In genomic region chr14:43503508-43503907, GRCh38 we compare ENCODE assay signal across 16 cellular contexts.
DNase-seq lines count a peak whose midpoint lies in the region; TF ChIP-seq lines count a peak whose summit lies in the region.
"Had no signal": no experiment of that assay in that cellular context is flagged by ENCODE, and none has a peak within 500 bp of the region (broad histone marks: within the 10 kb centered on the region; RNA-seq: fewer than 3 reads in every experiment).

No MANE protein-coding gene starts in this region.

- H4K8ac ChIP-seq in H9 (replicated peaks; ENCODE audit: insufficient read length, low read depth, low read length) = no peak overlapping the region

- no peak overlapping the region for H2AK5ac ChIP-seq in H9 (ENCODE audit: insufficient read length, low read length)

- no peaks in the 10 kb centered on the region for H3K79me2 ChIP-seq in H9 (ENCODE audit: insufficient read depth, low read length)
- no peaks in the 10 kb centered on the region for H3K79me2 ChIP-seq in osteoblast (ENCODE audit: insufficient read depth, low read length)

- H3K4me1 Mint-ChIP-seq in H9 = peaks cover 18 to 21% of the 10 kb centered on the region in 2 experiments
- H3K4me1 Mint-ChIP-seq in activated T-helper 1 cell treated with anti-CD3 and anti-CD28 coated beads, Interleukin-12 subunit alpha, Interleukin-12 subunit beta, Interleukin-2, Interleukin-4 antibody, amounts not matched to agents 30 ng/mL and 10 ng/mL and 1 ng/mL, durations not matched to agents 14 hours and 24 hours and 36 hours (ENCODE audit: low read depth) = no peaks in the 10 kb centered on the region

- H3K27me3 Mint-ChIP-seq in H9 (ENCODE audit: low read depth) = no peaks in the 10 kb centered on the region
- no peaks in the 10 kb centered on the region for H3K27me3 Mint-ChIP-seq in activated T-helper 1 cell treated with anti-CD3 and anti-CD28 coated beads, Interleukin-12 subunit alpha, Interleukin-12 subunit beta, Interleukin-2, Interleukin-4 antibody, amounts not matched to agents 30 ng/mL and 10 ng/mL and 1 ng/mL, durations not matched to agents 14 hours and 24 hours and 36 hours (ENCODE audit: insufficient read depth)

- no peak overlapping the region for H2BK5ac ChIP-seq in H9 (ENCODE audit: insufficient read length, low read length)

- no peaks in the 10 kb centered on the region for H3K4me1 ChIP-seq in H9 (ENCODE audit: insufficient read depth, low read length)
- H3K4me1 ChIP-seq in osteoblast (ENCODE audit: insufficient read depth, low read length) = no peaks in the 10 kb centered on the region

- in situ Hi-C loops in ACHN (cut with HindIII; ENCODE audit: low pct_ligation_motif_present, low pct_unique_long_range_greater_than_20kb, low sequenced_read_pairs) = no loop called here

- no peak overlapping the region for H3K23ac ChIP-seq in H9 (ENCODE audit: insufficient read length, low read depth, low read length)

- no peak overlapping the region for H3K4me3 ChIP-seq in osteoblast (ENCODE audit: insufficient read depth, low read length)
- H3K4me3 ChIP-seq: MG63 had no signal

- no peaks in the 10 kb centered on the region for H3K27me3 ChIP-seq in H9 (ENCODE audit: insufficient read depth, low read length)
- H3K27me3 ChIP-seq in osteoblast (ENCODE audit: insufficient read depth, low read length) = no peaks in the 10 kb centered on the region
- H3K27me3 ChIP-seq: MG63 had no signal

- peaks cover 0 to 4% (median 2%) of the 10 kb centered on the region in 3 experiments; a peak in 3 of 7 replicates for H3K36me3 Mint-ChIP-seq in H9 (ENCODE audit: insufficient read depth in 1 of 3, low read depth in 3 of 3)
- H3K36me3 Mint-ChIP-seq in activated T-helper 1 cell treated with anti-CD3 and anti-CD28 coated beads, Interleukin-12 subunit alpha, Interleukin-12 subunit beta, Interleukin-2, Interleukin-4 antibody, amounts not matched to agents 30 ng/mL and 10 ng/mL and 1 ng/mL, durations not matched to agents 14 hours and 24 hours and 36 hours (ENCODE audit: low read depth) = no peaks in the 10 kb centered on the region

- H3K4me3 Mint-ChIP-seq in H9 = no peak overlapping the region
- H3K4me3 Mint-ChIP-seq in activated T-helper 1 cell treated with anti-CD3 and anti-CD28 coated beads, Interleukin-12 subunit alpha, Interleukin-12 subunit beta, Interleukin-2, Interleukin-4 antibody, amounts not matched to agents 30 ng/mL and 10 ng/mL and 1 ng/mL, durations not matched to agents 14 hours and 24 hours and 36 hours = no peak overlapping the region
- H3K4me3 Mint-ChIP-seq: activated CD8-positive, alpha-beta T cell treated with anti-CD3 and anti-CD28 coated beads, Interleukin-2, amount 10 ng/mL, durations not matched to agents 7 days and 5 days had no signal

- H3K36me3 ChIP-seq in osteoblast (ENCODE audit: insufficient read depth, low read length) = no peaks in the 10 kb centered on the region
- H3K36me3 ChIP-seq: MG63 had no signal

- DNase-seq in ACHN (peak; percentile 19), H9 (no peak), NCI-H748 (lab: John Stamatoyannopoulos, UW; ENCODE audit: unreplicated experiment) (peak; percentile 51), glomerular visceral epithelial cell (ENCODE audit: extremely low spot score) (peak; percentile 1), globus pallidus (ENCODE audit: low spot score) (no peak), osteoblast (ENCODE audit: insufficient read length, low spot score, missing footprints) (no peak)
- DNase-seq in stimulated activated CD4-positive, alpha-beta T cell treated with anti-CD3 and anti-CD28 coated beads, Interleukin-1b, Interleukin-23, amount 100 ng/mL, for 48 hours = no peak
- DNase-seq in activated T-helper 1 cell treated with anti-CD3 and anti-CD28 coated beads, Interleukin-12 subunit alpha, Interleukin-12 subunit beta, Interleukin-2, Interleukin-4 antibody, amounts not matched to agents 30 ng/mL and 10 ng/mL and 1 ng/mL, durations not matched to agents 14 hours and 24 hours and 36 hours (ENCODE audit: low spot score) = no peak
- DNase-seq: activated CD8-positive, alpha-beta T cell treated with anti-CD3 and anti-CD28 coated beads, Interleukin-2, amount 10 ng/mL, durations not matched to agents 7 days and 5 days; C1 segment of cervical spinal cord; hippocampal formation; MG63; NCI-H510A; posterior cingulate gyrus; stimulated activated CD4-positive, alpha-beta T cell treated with anti-CD3 and anti-CD28 coated beads, Interleukin-15, amount 100 ng/mL, for 24 hours had no signal

- H3T11ph ChIP-seq in H9 (ENCODE audit: low read length) = no peak overlapping the region

- intact Hi-C loops in activated T-helper 1 cell treated with anti-CD3 and anti-CD28 coated beads, Interleukin-12 subunit alpha, Interleukin-12 subunit beta, Interleukin-2, Interleukin-4 antibody, amounts not matched to agents 30 ng/mL and 10 ng/mL and 1 ng/mL, durations not matched to agents 14 hours and 24 hours and 36 hours (cut with micrococcal nuclease) = no loop called here

- no peak overlapping the region for H3K27ac ChIP-seq in H9 (ENCODE audit: insufficient read length, low read depth, low read length)
- H3K27ac ChIP-seq in osteoblast (ENCODE audit: low read depth, low read length) = no peak overlapping the region

- H3K23me2 ChIP-seq in H9 (ENCODE audit: insufficient read length, low read depth, low read length, poor library complexity, severe bottlenecking) = no peaks in the 10 kb centered on the region

- no peak overlapping the region for H3K4ac ChIP-seq in H9 (ENCODE audit: low read depth, low read length)

- H3K79me1 ChIP-seq in H9 (ENCODE audit: insufficient read depth, low read depth, low read length, poor library complexity, severe bottlenecking) = no peaks in the 10 kb centered on the region

- H2AFZ ChIP-seq in H9 (ENCODE audit: low read length) = no peak overlapping the region
- H2AFZ ChIP-seq in osteoblast (ENCODE audit: low read length) = no peak overlapping the region

- H3K9me3 ChIP-seq in H9 (ENCODE audit: control insufficient read depth, low read depth, low read length) (no peaks in the 10 kb centered on the region), osteoblast (ENCODE audit: low read depth, low read length) (no peaks in the 10 kb centered on the region)
- H3K9me3 ChIP-seq: MG63 had no signal

- H4K20me1 ChIP-seq in H9 (ENCODE audit: control insufficient read depth, insufficient read depth, insufficient read length) (no peaks in the 10 kb centered on the region), osteoblast (ENCODE audit: insufficient read depth, low read length) (no peaks in the 10 kb centered on the region)

- H3K4me2 ChIP-seq in H9 (ENCODE audit: insufficient read depth, insufficient read length, low read length) (no peak overlapping the region), osteoblast (ENCODE audit: insufficient read depth, low read length) (no peak overlapping the region)

- H4K5ac ChIP-seq in H9 (ENCODE audit: insufficient read length, low read depth, low read length) = no peak overlapping the region

- H4K91ac ChIP-seq in H9 (ENCODE audit: insufficient read length, low read depth, low read length) = no peak overlapping the region

- H3K9ac ChIP-seq in H9 (ENCODE audit: extremely low read depth, insufficient read length, low read length) = no peak overlapping the region

- H3K56ac ChIP-seq in H9 (ENCODE audit: insufficient read length, low read depth, low read length) = no peak overlapping the region

- H2BK120ac ChIP-seq in H9 (ENCODE audit: low read depth, low read length, poor library complexity, severe bottlenecking) = no peak overlapping the region

- no peak overlapping the region for H2BK20ac ChIP-seq in H9 (ENCODE audit: low read depth, low read length, poor library complexity, severe bottlenecking)

- H3K27ac Mint-ChIP-seq in H9 = peak overlapping the region in 1 of 3 experiments; percentile 42; a peak in 2 of 7 replicates
- H3K27ac Mint-ChIP-seq in activated T-helper 1 cell treated with anti-CD3 and anti-CD28 coated beads, Interleukin-12 subunit alpha, Interleukin-12 subunit beta, Interleukin-2, Interleukin-4 antibody, amounts not matched to agents 30 ng/mL and 10 ng/mL and 1 ng/mL, durations not matched to agents 14 hours and 24 hours and 36 hours = no peak overlapping the region
- H3K27ac Mint-ChIP-seq: activated CD8-positive, alpha-beta T cell treated with anti-CD3 and anti-CD28 coated beads, Interleukin-2, amount 10 ng/mL, durations not matched to agents 7 days and 5 days; activated T-helper 2 cell treated with anti-CD3 and anti-CD28 coated beads, Interferon-gamma antibody, Interleukin-2, Interleukin-4, amounts not matched to agents 10 μg/mL and 5 μg/mL and 100 μg/mL, durations not matched to agents 14 hours and 24 hours and 36 hours had no signal

- no peak overlapping the region for H3K14ac ChIP-seq in H9 (ENCODE audit: insufficient read depth, low read length)

- H3K9me3 Mint-ChIP-seq in H9 = peaks cover 7 to 9% of the 10 kb centered on the region in 2 experiments; a peak in 3 of 5 replicates
- peaks cover 11% of the 10 kb centered on the region for H3K9me3 Mint-ChIP-seq in activated T-helper 1 cell treated with anti-CD3 and anti-CD28 coated beads, Interleukin-12 subunit alpha, Interleukin-12 subunit beta, Interleukin-2, Interleukin-4 antibody, amounts not matched to agents 30 ng/mL and 10 ng/mL and 1 ng/mL, durations not matched to agents 14 hours and 24 hours and 36 hours

- no peak overlapping the region for H3K18ac ChIP-seq in H9 (ENCODE audit: insufficient read length, low read depth, low read length)

- no peak overlapping the region for H2BK15ac ChIP-seq in H9 (ENCODE audit: low read depth, low read length)

- TF ChIP-seq CTCF in H9 (conservative IDR thresholded peaks at IDR 0.05) (peak; percentile 35; the same call in 2 of the 3 replicates), osteoblast (IDR thresholded peaks at IDR 0.05; ENCODE audit: extremely low read depth, low read depth, low read length) (no peak)

- H2BK12ac ChIP-seq in H9 (ENCODE audit: insufficient read length, low read depth, low read length) = no peak overlapping the region

Comparison
In these comparisons a context has a peak if more than half of its experiments do, and no peak if none do; other contexts are left out.
1. DNase-seq: peak in ACHN (single experiment), NCI-H748 (single experiment) and glomerular visceral epithelial cell (single experiment); none in H9 (single experiment), globus pallidus (single experiment), stimulated activated CD4-positive, alpha-beta T cell treated with anti-CD3 and anti-CD28 coated beads, Interleukin-1b, Interleukin-23, amount 100 ng/mL, for 48 hours (single experiment), activated T-helper 1 cell treated with anti-CD3 and anti-CD28 coated beads, Interleukin-12 subunit alpha, Interleukin-12 subunit beta, Interleukin-2, Interleukin-4 antibody, amounts not matched to agents 30 ng/mL and 10 ng/mL and 1 ng/mL, durations not matched to agents 14 hours and 24 hours and 36 hours (single experiment) and osteoblast (single experiment).